In genomic region chr13:113016526-113017295, GRCh38 we compare ENCODE assay signal across 20 cellular contexts. TPM values are rescaled to one million over a fixed set of nuclear protein-coding genes. Genes with fewer than 3 reads are reported as not detected.
DNase-seq lines count a peak whose midpoint lies in the region; ATAC-seq, FAIRE-seq and TF ChIP-seq lines count a peak whose summit lies in the region.
"Had no signal": no experiment of that assay in that cellular context is flagged by ENCODE, and none has a peak within 500 bp of the region (broad histone marks: within the 10 kb centered on the region; RNA-seq: fewer than 3 reads in every experiment).

No MANE protein-coding gene starts in this region.

- CTCF ChIA-PET in H1 (lab: Charles Lee; ENCODE audit: partially characterized antibody) = interaction anchor here (0.6 to 5.0 kb wide), 5 partner anchors 12 to 29 kb away, joined by 3 to 49 read pairs (median 3); no protein-coding TSS in a partner anchor

- H4K5ac ChIP-seq in H1 (ENCODE audit: insufficient read length, low read depth, low read length) = no peak overlapping the region

- H3K4me3 Mint-ChIP-seq in stimulated activated naive CD8-positive, alpha-beta T cell treated with anti-CD3 and anti-CD28 coated beads, Interleukin-15, amount 100 ng/mL, for 72 hours = no peak overlapping the region
- peak overlapping the region; percentile 60 for H3K4me3 Mint-ChIP-seq in neural crest cell
- H3K4me3 Mint-ChIP-seq: CD14-positive monocyte; CD4-positive, alpha-beta T cell; CD8-positive, alpha-beta memory T cell; H9; HFFc6 had no signal

- no peak overlapping the region for H3K18ac ChIP-seq in H1 (ENCODE audit: extremely low read depth, low read length)

- peak; percentile 21 for ATAC-seq in stimulated activated naive CD8-positive, alpha-beta T cell treated with anti-CD3 and anti-CD28 coated beads, Interleukin-15, amount 100 ng/mL, for 72 hours
- ATAC-seq in stimulated activated naive CD8-positive, alpha-beta T cell treated with anti-CD3 and anti-CD28 coated beads, Interleukin-15, Interleukin-2, amounts not matched to agents 100 U/mL and 50 U/mL, for 24 hours = no peak
- ATAC-seq: HCT116 had no signal

- no peaks in the 10 kb centered on the region for H3K27me3 ChIP-seq in H1 (replicated peaks in 1 of 4; ENCODE audit: control insufficient read depth in 3 of 4, extremely low read depth in 1 of 4, insufficient read depth in 3 of 4, low read length in 3 of 4)

- H3K4me1 Mint-ChIP-seq in stimulated activated naive CD8-positive, alpha-beta T cell treated with anti-CD3 and anti-CD28 coated beads, Interleukin-15, amount 100 ng/mL, for 72 hours = no peaks in the 10 kb centered on the region
- peaks cover 30% of the 10 kb centered on the region for H3K4me1 Mint-ChIP-seq in neural crest cell
- H3K4me1 Mint-ChIP-seq: CD14-positive monocyte, H9 had no signal

- TF ChIP-seq CTCF in H1 (IDR thresholded peaks at IDR 0.05; ENCODE audit: control extremely low read depth in 1 of 3, insufficient read depth in 1 of 3, low read depth in 1 of 3, low read length in 3 of 3) (no peak), neural crest cell (conservative IDR thresholded peaks at IDR 0.05) (no peak)

- no peak overlapping the region for H3K14ac ChIP-seq in H1 (ENCODE audit: insufficient read length)

- no peak for DNase-seq in stimulated activated naive CD8-positive, alpha-beta T cell treated with anti-CD3 and anti-CD28 coated beads, Interleukin-15, amount 100 ng/mL, for 72 hours
- DNase-seq in stimulated activated naive CD8-positive, alpha-beta T cell treated with anti-CD3 and anti-CD28 coated beads, Interleukin-15, Interleukin-2, amounts not matched to agents 100 U/mL and 50 U/mL, for 24 hours = no peak
- no peak for DNase-seq in H1 (ENCODE audit: low read depth in 1 of 2, low spot score in 2 of 2)
- no peak for DNase-seq in neural crest cell (ENCODE audit: low read depth, low spot score)
- DNase-seq in GF-D8 (lab: John Stamatoyannopoulos, UW) = no peak
- no peak for DNase-seq in C1 segment of cervical spinal cord (lab: John Stamatoyannopoulos, UW)
- DNase-seq: CD4-positive, alpha-beta T cell; CD8-positive, alpha-beta memory T cell; DMS 273 treated with DMSO at 0.1 percent for 48 hours; DMS79; EL; GDM1; H9; HFFc6 had no signal

- H3K36me3 ChIP-seq in H1 (ENCODE audit: control insufficient read depth in 2 of 4, insufficient read depth in 4 of 4, low read length in 3 of 4) = no peaks in the 10 kb centered on the region
- H3K36me3 ChIP-seq: BLaER1 had no signal

- peaks cover 3% of the 10 kb centered on the region; the same call in 1 of the 2 replicates for H3K23me2 ChIP-seq in H1 (ENCODE audit: low read depth, low read length)

- H3K27ac Mint-ChIP-seq in stimulated activated naive CD8-positive, alpha-beta T cell treated with anti-CD3 and anti-CD28 coated beads, Interleukin-15, amount 100 ng/mL, for 72 hours = no peak overlapping the region
- no peak overlapping the region for H3K27ac Mint-ChIP-seq in neural crest cell (ENCODE audit: unreplicated experiment)
- H3K27ac Mint-ChIP-seq: CD4-positive, alpha-beta T cell; HFFc6 had no signal

- 89% methylated on average over 36 of the region's 41 CpGs; no CpG with 5 or more reads in 1 of the 2 experiments for WGBS in H1 (ENCODE audit: extremely low coverage in 1 of 2, insufficient coverage in 1 of 2, insufficient read length in 1 of 2, insufficient replicate concordance in 2 of 2, low coverage in 1 of 2, low lambda C conversion rate in 2 of 2, missing lambda C conversion rate in 1 of 2), 2 experiments

- no peak overlapping the region for H2BK120ac ChIP-seq in H1 (replicated peaks; ENCODE audit: low read depth, low read length)

- H2AK5ac ChIP-seq in H1 (ENCODE audit: low read depth, low read length) = 0 out of 2 replicates have a peak overlapping the region, but pooled peaks have one; percentile 24

- no peak overlapping the region for H2BK5ac ChIP-seq in H1 (ENCODE audit: low read depth, low read length)

- H3K27ac ChIP-seq in H1 (ENCODE audit: low read depth, low read length) = no peak overlapping the region
- H3K27ac ChIP-seq: BLaER1 had no signal

- no peak for FAIRE-seq in H1 (lab: Jason Lieb, UNC)
- FAIRE-seq: D721Med, GM12891, GM18507 had no signal

- H3K56ac ChIP-seq in H1 (replicated peaks; ENCODE audit: insufficient read length, low read depth, low read length) = no peak overlapping the region

- H3K9me3 Mint-ChIP-seq in stimulated activated naive CD8-positive, alpha-beta T cell treated with anti-CD3 and anti-CD28 coated beads, Interleukin-15, amount 100 ng/mL, for 72 hours = no peaks in the 10 kb centered on the region
- H3K9me3 Mint-ChIP-seq in neural crest cell = no peaks in the 10 kb centered on the region
- H3K9me3 Mint-ChIP-seq: CD4-positive, alpha-beta T cell; CD8-positive, alpha-beta memory T cell had no signal

- H3K4ac ChIP-seq in H1 (replicated peaks; ENCODE audit: insufficient read length, low read depth, low read length) = no peak overlapping the region

- no peak for TF ChIP-seq EP300 in H1 (IDR thresholded peaks at IDR 0.05; ENCODE audit: borderline replicate concordance in 1 of 2, low read depth in 2 of 2, low read length in 2 of 2)

- H3K4me2 ChIP-seq in H1 (ENCODE audit: insufficient read depth in 1 of 2, low read depth in 2 of 2, low read length in 2 of 2) = no peak overlapping the region

- peaks cover 34% of the 10 kb centered on the region for H3K36me3 Mint-ChIP-seq in neural crest cell (ENCODE audit: low read depth)
- H3K36me3 Mint-ChIP-seq: CD14-positive monocyte had no signal

- no peak overlapping the region for H2BK12ac ChIP-seq in H1 (ENCODE audit: low read depth, low read length)

- no peak for TF ChIP-seq POLR2A in H1 (IDR thresholded peaks at IDR 0.05; ENCODE audit: control extremely low read depth in 1 of 2, low read depth in 2 of 2, low read length in 2 of 2)

- no peak overlapping the region for H2BK15ac ChIP-seq in H1 (ENCODE audit: low read length)

- H4K91ac ChIP-seq in H1 (replicated peaks; ENCODE audit: insufficient read length, low read length) = no peak overlapping the region

- peaks cover 0 to under 1% (median 0%) of the 10 kb centered on the region in 4 experiments; a peak in 4 of 7 replicates for H3K4me1 ChIP-seq in H1 (replicated peaks in 1 of 4; ENCODE audit: control insufficient read depth in 3 of 4, insufficient read depth in 4 of 4, low read length in 3 of 4)

- no peaks in the 10 kb centered on the region for H3K27me3 Mint-ChIP-seq in stimulated activated naive CD8-positive, alpha-beta T cell treated with anti-CD3 and anti-CD28 coated beads, Interleukin-15, amount 100 ng/mL, for 72 hours
- H3K27me3 Mint-ChIP-seq in neural crest cell (ENCODE audit: low read depth) = no peaks in the 10 kb centered on the region
- H3K27me3 Mint-ChIP-seq: CD4-positive, alpha-beta T cell; CD8-positive, alpha-beta memory T cell had no signal

- H4K8ac ChIP-seq in H1 (ENCODE audit: extremely low read depth, insufficient read depth, low read length) = no peak overlapping the region; the same call in 1 of the 2 replicates

- 0 out of 4 replicates have a peak, but pooled peaks cover 0 to 2% of the 10 kb centered on the region in 2 experiments for H3K79me2 ChIP-seq in H1 (ENCODE audit: control insufficient read depth in 1 of 2, insufficient read depth in 2 of 2, low read length in 2 of 2)

- peaks cover 0 to 5% of the 10 kb centered on the region in 2 experiments for H4K20me1 ChIP-seq in H1 (replicated peaks in 1 of 2; ENCODE audit: control insufficient read depth in 1 of 2, insufficient read depth in 2 of 2, low read length in 2 of 2)

- TF ChIP-seq RAD21 in H1 (IDR thresholded peaks at IDR 0.05 in 1 of 2, conservative IDR thresholded peaks at IDR 0.05 in 1 of 2; ENCODE audit: low read depth in 2 of 2, low read length in 2 of 2) = no peak

- H3K79me1 ChIP-seq in H1 (ENCODE audit: low read depth, low read length) = no peaks in the 10 kb centered on the region; the same call in none of the 2 replicates

- no peak overlapping the region for H3K4me3 ChIP-seq in H1 (ENCODE audit: extremely low read depth in 1 of 4, insufficient read depth in 2 of 4, low read depth in 3 of 4, low read length in 4 of 4)
- H3K4me3 ChIP-seq: BLaER1 had no signal

- POLR2A ChIA-PET in H1 (lab: Charles Lee; ENCODE audit: partially characterized antibody) = no interaction called here

- H2AFZ ChIP-seq in H1 (ENCODE audit: low read length) = no peak overlapping the region

- H3K9me3 ChIP-seq in H1 (ENCODE audit: insufficient read depth in 2 of 2, low read depth in 1 of 2, low read length in 1 of 2) = no peaks in the 10 kb centered on the region
- H3K9me3 ChIP-seq: BLaER1 had no signal

- no peak overlapping the region for H2BK20ac ChIP-seq in H1 (ENCODE audit: low read length)

- no peak overlapping the region for H3K23ac ChIP-seq in H1 (ENCODE audit: insufficient read length)

- no peak overlapping the region; a peak in 1 of 7 replicates for H3K9ac ChIP-seq in H1 (replicated peaks in 1 of 4; ENCODE audit: extremely low read depth in 1 of 4, low read depth in 3 of 4, low read length in 3 of 4)
- H3K9ac ChIP-seq: BLaER1 had no signal

TF ChIP-seq in H1, 55 proteins besides CTCF, POLR2A, EP300 and RAD21 (continues in another document):
- no peak for TF ChIP-seq KDM5A (IDR thresholded peaks at IDR 0.05; ENCODE audit: low read length)
- TF ChIP-seq SP2 (IDR thresholded peaks at IDR 0.05; ENCODE audit: low read length) = no peak
- TF ChIP-seq MAFK (IDR thresholded peaks at IDR 0.05; ENCODE audit: low read depth, low read length) = no peak
- no peak for TF ChIP-seq FOSL1 (IDR thresholded peaks at IDR 0.05; ENCODE audit: insufficient read depth, low read depth, low read length)
- no peak for TF ChIP-seq SIRT6 (IDR thresholded peaks at IDR 0.05; ENCODE audit: low read length)
- TF ChIP-seq RFX5 (IDR thresholded peaks at IDR 0.05; ENCODE audit: borderline replicate concordance, low read depth, low read length) = no peak
- TF ChIP-seq, protein P1, sequence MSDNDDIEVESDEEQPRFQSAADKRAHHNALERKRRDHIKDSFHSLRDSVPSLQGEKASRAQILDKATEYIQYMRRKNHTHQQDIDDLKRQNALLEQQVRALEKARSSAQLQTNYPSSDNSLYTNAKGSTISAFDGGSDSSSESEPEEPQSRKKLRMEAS (IDR thresholded peaks at IDR 0.05) = no peak
- no peak for TF ChIP-seq RBBP5 (IDR thresholded peaks at IDR 0.05; ENCODE audit: borderline replicate concordance, low read depth, low read length)
- TF ChIP-seq EGR1 (IDR thresholded peaks at IDR 0.05; ENCODE audit: borderline replicate concordance, low read depth, low read length) = no peak
- no peak for TF ChIP-seq TCF12 (IDR thresholded peaks at IDR 0.05; ENCODE audit: low read depth, low read length)

RNA-seq across cellular contexts. Expression of gene MCF2L, which starts 47.7 kb away (rescaled TPM):
- total RNA-seq in H1 (2021; fragmentation: NEBNext Ultra II Directional; extraction: Animal tissue kit (Norgen Biotek cat#: 25700)) = 22.9 and 24.4 TPM in 2 replicates
- 10.1 and 15.9 TPM in 2 replicates for polyA plus RNA-seq in H1 (2011; rRNA removed)
- polyA plus RNA-seq in H1 (2011; cell fraction: cytosol; rRNA removed) = 13.8 TPM
- 82.6 TPM for polyA plus RNA-seq in H1 (2011; cell fraction: nucleus; rRNA removed)
- 16.2 to 22.1 TPM (median 19.9 TPM) in 4 replicates for polyA plus RNA-seq in H1 (2012, experiment 1 of 2)
- 10.5 TPM for polyA plus RNA-seq in H1 (2012, experiment 2 of 2)
- 10.9 TPM for polyA plus RNA-seq in H1 (2013, experiment 1 of 2)
- polyA plus RNA-seq in H1 (2013, experiment 2 of 2) = 11.8 TPM
- 16.6 and 19.1 TPM in 2 replicates for polyA minus RNA-seq in H1 (2011; rRNA and poly(A)+ RNA removed)
- polyA minus RNA-seq in H1 (2011; cell fraction: cytosol; rRNA and poly(A)+ RNA removed) = 18.4 TPM
- polyA minus RNA-seq in H1 (2011; cell fraction: nucleus; rRNA and poly(A)+ RNA removed) = 40.8 TPM
- total RNA-seq in neural crest cell = 59.9 and 62.5 TPM in 2 replicates
- total RNA-seq: HFFc6 had no signal
- polyA plus RNA-seq: CD14-positive monocyte had no signal
